11 cellular contexts compared by ENCODE assay signal in genomic region chr3:157785071-157785826, GRCh38.
DNase-seq lines count a peak whose midpoint lies in the region; ATAC-seq and TF ChIP-seq lines count a peak whose summit lies in the region.
"Had no signal": no experiment of that assay in that cellular context is flagged by ENCODE, and none has a peak within 500 bp of the region (broad histone marks: within the 10 kb centered on the region; RNA-seq: fewer than 3 reads in every experiment).

No MANE protein-coding gene starts in this region.

- H3K79me2 ChIP-seq in H9 (ENCODE audit: insufficient read depth, low read length) (no peaks in the 10 kb centered on the region), fibroblast of lung (ENCODE audit: control insufficient read depth, insufficient read depth, low read length) (no peaks in the 10 kb centered on the region)

- H3K4me2 ChIP-seq in H9 (ENCODE audit: insufficient read depth, insufficient read length, low read length): no peak overlapping the region
- peak overlapping the region; percentile 55 for H3K4me2 ChIP-seq in fibroblast of lung (ENCODE audit: extremely low read depth, insufficient read depth, low read length)
- peak overlapping the region; percentile 65 for H3K4me2 ChIP-seq in skeletal muscle satellite cell (ENCODE audit: low read length)

- no peaks in the 10 kb centered on the region for H3K79me1 ChIP-seq in H9 (ENCODE audit: insufficient read depth, low read depth, low read length, poor library complexity, severe bottlenecking)

- no peak for TF ChIP-seq CTCF in H9 (conservative IDR thresholded peaks at IDR 0.05)
- TF ChIP-seq CTCF in fibroblast of lung (conservative IDR thresholded peaks at IDR 0.05 in 1 of 2, IDR thresholded peaks at IDR 0.05 in 1 of 2; ENCODE audit: low read depth in 1 of 2, low read length in 2 of 2): no peak

- H2AFZ ChIP-seq in H9 (ENCODE audit: low read length) (no peak overlapping the region), fibroblast of lung (ENCODE audit: low read length) (no peak overlapping the region)

- H3K4me3 ChIP-seq in SJSA1 (no peak overlapping the region), fibroblast of lung (replicated peaks in 1 of 4; ENCODE audit: control extremely low read depth in 1 of 4, insufficient read depth in 1 of 4, low read depth in 3 of 4, low read length in 4 of 4) (no peak overlapping the region), skeletal muscle satellite cell (ENCODE audit: low read length) (peak overlapping the region; percentile 23)
- H3K4me3 ChIP-seq: lung, uterus had no signal

- no peaks in the 10 kb centered on the region for H3K4me1 Mint-ChIP-seq in H9

- no peaks in the 10 kb centered on the region for H3K36me3 Mint-ChIP-seq in H9 (ENCODE audit: insufficient read depth in 1 of 3, low read depth in 3 of 3)

- DNase-seq in H9 (peak; percentile 32), SJSA1 (ENCODE audit: low read depth in 1 of 2, low spot score in 2 of 2) (peak; percentile 80 to 84), fibroblast of lung (ENCODE audit: low read depth in 2 of 2) (peak; percentile 83 to 97), cerebellum (ENCODE audit: low spot score) (no peak), NCI-H2227 (lab: John Stamatoyannopoulos, UW; ENCODE audit: unreplicated experiment) (no peak)
- DNase-seq: stimulated activated CD4-positive, alpha-beta T cell treated with anti-CD3 and anti-CD28 coated beads, Interleukin-1b, Interleukin-23, amount 100 ng/mL, for 48 hours had no signal

- H4K5ac ChIP-seq in H9 (ENCODE audit: insufficient read length, low read depth, low read length): no peak overlapping the region

- no peak overlapping the region for H2BK120ac ChIP-seq in H9 (ENCODE audit: low read depth, low read length, poor library complexity, severe bottlenecking)

- H3K9me3 Mint-ChIP-seq in H9: no peaks in the 10 kb centered on the region; a peak in 1 of 5 replicates

- H4K20me1 ChIP-seq in H9 (ENCODE audit: control insufficient read depth, insufficient read depth, insufficient read length): no peaks in the 10 kb centered on the region
- H4K20me1 ChIP-seq in fibroblast of lung (ENCODE audit: control insufficient read depth, extremely low read depth, insufficient read depth, low read length): no peaks in the 10 kb centered on the region

- H3K18ac ChIP-seq in H9 (ENCODE audit: insufficient read length, low read depth, low read length): no peak overlapping the region

- H3K27ac Mint-ChIP-seq in H9: no peak overlapping the region

- no peak overlapping the region for H3K14ac ChIP-seq in H9 (ENCODE audit: insufficient read depth, low read length)

- ATAC-seq in HG03045 (IDR thresholded peaks at IDR 0.05; ENCODE audit: unreplicated experiment) (no peak), HG03135 (IDR thresholded peaks at IDR 0.05; ENCODE audit: unreplicated experiment) (no peak)

- H3K4ac ChIP-seq in H9 (ENCODE audit: low read depth, low read length): no peak overlapping the region

- WGBS in H9 (ENCODE audit: extremely low coverage, insufficient read length, low lambda C conversion rate): no CpG with 5 or more reads among the region's 6 CpGs

- H3K9me3 ChIP-seq in H9 (ENCODE audit: control insufficient read depth, low read depth, low read length): no peaks in the 10 kb centered on the region
- no peaks in the 10 kb centered on the region for H3K9me3 ChIP-seq in SJSA1 (replicated peaks)
- no peaks in the 10 kb centered on the region for H3K9me3 ChIP-seq in fibroblast of lung (ENCODE audit: control insufficient read depth, insufficient read depth, low read depth, low read length)
- no peaks in the 10 kb centered on the region for H3K9me3 ChIP-seq in skeletal muscle satellite cell (replicated peaks; ENCODE audit: low read length)
- H3K9me3 ChIP-seq: uterus had no signal

- H3K27ac ChIP-seq in H9 (ENCODE audit: insufficient read length, low read depth, low read length) (no peak overlapping the region), SJSA1 (peak overlapping the region; percentile 72), fibroblast of lung (ENCODE audit: insufficient read depth, low read length) (peak overlapping the region; percentile 2)

- H2BK15ac ChIP-seq in H9 (ENCODE audit: low read depth, low read length): no peak overlapping the region

- no peak overlapping the region for H3K9ac ChIP-seq in H9 (ENCODE audit: extremely low read depth, insufficient read length, low read length)
- no peak overlapping the region for H3K9ac ChIP-seq in fibroblast of lung (ENCODE audit: insufficient read depth, low read length)
- H3K9ac ChIP-seq in skeletal muscle satellite cell (ENCODE audit: low read depth, low read length): no peak overlapping the region

- H3K36me3 ChIP-seq in SJSA1: no peaks in the 10 kb centered on the region
- no peaks in the 10 kb centered on the region for H3K36me3 ChIP-seq in fibroblast of lung (ENCODE audit: control insufficient read depth, insufficient read depth, low read length)
- no peaks in the 10 kb centered on the region for H3K36me3 ChIP-seq in skeletal muscle satellite cell (ENCODE audit: insufficient read depth, low read length)
- H3K36me3 ChIP-seq: uterus had no signal

- no peak overlapping the region for H2BK12ac ChIP-seq in H9 (ENCODE audit: insufficient read length, low read depth, low read length)

- H4K8ac ChIP-seq in H9 (replicated peaks; ENCODE audit: insufficient read length, low read depth, low read length): no peak overlapping the region

- H3K4me3 Mint-ChIP-seq in H9: no peak overlapping the region

- no peak overlapping the region for H4K91ac ChIP-seq in H9 (ENCODE audit: insufficient read length, low read depth, low read length)

- no peak overlapping the region for H2AK5ac ChIP-seq in H9 (ENCODE audit: insufficient read length, low read length)

- H3K23me2 ChIP-seq in H9 (ENCODE audit: insufficient read length, low read depth, low read length, poor library complexity, severe bottlenecking): no peaks in the 10 kb centered on the region

- no peak overlapping the region for H3K23ac ChIP-seq in H9 (ENCODE audit: insufficient read length, low read depth, low read length)

- H3T11ph ChIP-seq in H9 (ENCODE audit: low read length): no peak overlapping the region

- no peak overlapping the region for H3K56ac ChIP-seq in H9 (ENCODE audit: insufficient read length, low read depth, low read length)

- no peaks in the 10 kb centered on the region for H3K27me3 ChIP-seq in H9 (ENCODE audit: insufficient read depth, low read length)
- H3K27me3 ChIP-seq in SJSA1 (replicated peaks): no peaks in the 10 kb centered on the region
- no peaks in the 10 kb centered on the region for H3K27me3 ChIP-seq in fibroblast of lung (ENCODE audit: control insufficient read depth, insufficient read depth, low read length)
- no peaks in the 10 kb centered on the region for H3K27me3 ChIP-seq in skeletal muscle satellite cell (ENCODE audit: control insufficient read depth, insufficient read depth, low read length)
- H3K27me3 ChIP-seq: uterus had no signal

- no peak overlapping the region for H2BK20ac ChIP-seq in H9 (ENCODE audit: low read depth, low read length, poor library complexity, severe bottlenecking)

- no peaks in the 10 kb centered on the region for H3K4me1 ChIP-seq in H9 (ENCODE audit: insufficient read depth, low read length)
- H3K4me1 ChIP-seq in SJSA1 (replicated peaks): peaks cover 45% of the 10 kb centered on the region
- H3K4me1 ChIP-seq in fibroblast of lung (ENCODE audit: control insufficient read depth, extremely low read depth, insufficient read depth, low read length): peaks cover 9% of the 10 kb centered on the region
- H3K4me1 ChIP-seq in skeletal muscle satellite cell (ENCODE audit: control insufficient read depth, insufficient read depth, low read length): peaks cover 26% of the 10 kb centered on the region
- H3K4me1 ChIP-seq: uterus had no signal

- H3K27me3 Mint-ChIP-seq in H9 (ENCODE audit: low read depth): 0 out of 2 replicates have a peak, but pooled peaks cover 1% of the 10 kb centered on the region

- H2BK5ac ChIP-seq in H9 (ENCODE audit: insufficient read length, low read length): no peak overlapping the region

Comparison
In these comparisons a context has a peak if more than half of its experiments do, and no peak if none do; other contexts are left out.
1. DNase-seq: peak in H9 (single experiment), SJSA1 (2 of 2) and fibroblast of lung (2 of 2); none in cerebellum (single experiment) and NCI-H2227 (single experiment).